8 cellular contexts compared by ENCODE assay signal in the genomic region with DNA sequence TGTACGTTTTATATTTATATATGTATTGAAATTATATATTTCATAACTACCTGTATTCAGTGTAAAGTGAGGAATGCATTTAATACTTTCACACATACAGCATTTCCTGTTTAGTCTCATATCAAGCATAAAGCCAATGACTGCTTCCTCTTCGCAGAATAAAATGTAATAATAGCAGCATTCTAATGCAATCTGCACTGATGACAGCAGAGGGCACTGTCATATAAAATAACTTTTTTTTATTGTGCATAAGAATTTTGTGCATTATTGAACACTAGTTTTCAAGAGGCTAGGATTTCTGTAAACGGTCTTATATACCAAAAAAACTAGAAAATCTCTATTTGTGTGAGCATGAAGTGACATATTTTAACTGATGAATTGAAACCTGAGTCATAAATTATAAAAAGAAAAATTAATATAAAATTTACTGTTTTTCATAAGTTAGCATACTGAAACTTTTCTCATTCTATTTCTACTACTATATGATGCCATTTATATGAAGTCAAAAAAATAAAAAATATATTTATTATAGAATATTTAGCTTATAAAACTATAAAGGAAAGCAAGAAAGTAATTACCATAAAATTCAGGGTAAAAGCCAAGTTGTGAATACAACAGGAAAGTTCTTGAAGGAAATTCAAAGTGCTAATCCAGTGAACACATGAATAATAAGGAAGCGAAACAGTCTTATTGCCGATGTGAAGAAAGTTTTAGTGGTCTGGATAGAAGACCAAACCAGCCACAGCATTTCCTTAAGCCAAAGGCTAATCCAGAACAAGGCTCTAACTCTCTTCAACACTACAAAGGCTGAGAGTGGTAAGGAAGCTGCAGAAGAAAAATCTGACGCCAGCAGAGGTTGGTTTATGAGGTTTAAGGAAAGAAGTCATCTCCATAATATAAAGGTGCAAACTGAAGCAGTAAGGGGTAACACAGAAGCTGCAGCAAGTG. TPM values are rescaled to one million over a fixed set of nuclear protein-coding genes. Genes with fewer than 3 reads are reported as not detected.
DNase-seq lines count a peak whose midpoint lies in the region; ATAC-seq and TF ChIP-seq lines count a peak whose summit lies in the region.

No MANE protein-coding gene starts in this region.

- no peak overlapping the region for H3K4me3 ChIP-seq in HCT116 (replicated peaks in 1 of 2; ENCODE audit: low read depth in 1 of 2, low read length in 2 of 2)
- H3K4me3 ChIP-seq in mucosa of rectum (ENCODE audit: low read length in 2 of 2): no peak overlapping the region
- H3K4me3 ChIP-seq in uterus: no peak overlapping the region

- peak; percentile 13 for DNase-seq in activated CD8-positive, alpha-beta memory T cell treated with anti-CD3 and anti-CD28 coated beads, Interleukin-2, amount 50 U/mL, for 24 hours (ENCODE audit: extremely low read depth)
- DNase-seq in activated CD8-positive, alpha-beta memory T cell treated with anti-CD3 and anti-CD28 coated beads for 24 hours: no peak
- DNase-seq in HCT116 (ENCODE audit: low read depth, low spot score) (peak; percentile 16), MV-4-11 (lab: John Stamatoyannopoulos, UW) (peak; percentile 98), uterus (peak; percentile 18 to 26)
- peak; percentile 4 for DNase-seq in effector CD8-positive, alpha-beta T cell (lab: John Stamatoyannopoulos, UW)

- TF ChIP-seq CTCF in HCT116 (IDR thresholded peaks at IDR 0.05 in 2 of 3, conservative IDR thresholded peaks at IDR 0.05 in 1 of 3; ENCODE audit: borderline replicate concordance in 1 of 3, insufficient read depth in 1 of 3, low read depth in 2 of 3, low read length in 2 of 3) (peak; percentile 51 to 76 (median 73); a peak in 5 of 6 replicates), VCaP (conservative IDR thresholded peaks at IDR 0.05) (peak; percentile 78), uterus (IDR thresholded peaks at IDR 0.05) (peak; percentile 56 to 72 (median 69))

- RAD21 ChIA-PET in HCT116 (lab: Charles Lee; ENCODE audit: low non-redundant PET in 1 of 2, low total read pairs in 2 of 2, uncharacterized antibody in 2 of 2, unreplicated experiment in 2 of 2): interaction anchor here in 1 of 2 experiments (0.5 kb wide), 1 partner anchor 1507 kb away, joined by 3 read pairs; no protein-coding TSS in a partner anchor

- no peak overlapping the region for H3K4me2 ChIP-seq in HCT116 (ENCODE audit: low read length)

- H3K9me3 ChIP-seq in HCT116 (ENCODE audit: control insufficient read depth in 1 of 2, insufficient read depth in 1 of 2, low read depth in 1 of 2, low read length in 2 of 2) (no peaks in the 10 kb centered on the region), mucosa of rectum (ENCODE audit: control insufficient read depth in 2 of 2, low read length in 2 of 2) (peaks cover 0 to 1% of the 10 kb centered on the region in 2 donors), uterus (no peaks in the 10 kb centered on the region)

- TF ChIP-seq RAD21 in HCT116 (IDR thresholded peaks at IDR 0.05; ENCODE audit: low read depth): peak; percentile 76

- H3K79me2 ChIP-seq in HCT116 (ENCODE audit: insufficient read depth, low read length): peaks cover 57% of the 10 kb centered on the region

- H3K9me2 ChIP-seq in HCT116 (ENCODE audit: insufficient read depth): no peaks in the 10 kb centered on the region

- intact Hi-C loops in HCT116 (cut with micrococcal nuclease): loop anchor here (1.0 kb wide), 2 partner anchors 158 to 236 kb away; no protein-coding TSS in a partner anchor
- intact Hi-C loops in uterus (cut with DNase I; ENCODE audit: low total_unique reads): no loop called here

- peak; percentile 49; the same call in 1 of the 2 replicates for ATAC-seq in HCT116

- no peaks in the 10 kb centered on the region for H3K27me3 ChIP-seq in HCT116 (ENCODE audit: insufficient read depth, low read length)
- no peaks in the 10 kb centered on the region for H3K27me3 ChIP-seq in mucosa of rectum (ENCODE audit: control insufficient read depth in 2 of 2, insufficient read depth in 2 of 2, low read length in 2 of 2)
- no peaks in the 10 kb centered on the region for H3K27me3 ChIP-seq in uterus

- H3K4me1 ChIP-seq in HCT116 (ENCODE audit: control insufficient read depth in 1 of 2, insufficient read depth in 2 of 2, low read length in 2 of 2) (no peaks in the 10 kb centered on the region), mucosa of rectum (ENCODE audit: control insufficient read depth in 2 of 2, insufficient read depth in 2 of 2, low read length in 2 of 2) (no peaks in the 10 kb centered on the region), uterus (no peaks in the 10 kb centered on the region)

- no peak overlapping the region for H3K27ac ChIP-seq in HCT116 (ENCODE audit: low read depth, low read length)
- no peak overlapping the region for H3K27ac ChIP-seq in VCaP
- H3K27ac ChIP-seq in mucosa of rectum (ENCODE audit: low read depth in 2 of 2, low read length in 2 of 2): peak overlapping the region; percentile 3 to 73
- H3K27ac ChIP-seq in uterus: no peak overlapping the region

- CTCF ChIA-PET in HCT116 (lab: Charles Lee): interaction anchor here (0.5 to 2.7 kb wide), 7 partner anchors 11 to 236 kb away, joined by 3 to 24 read pairs (median 5); partner anchors contain the start of gene KIAA0408

- H3K36me3 ChIP-seq in HCT116 (ENCODE audit: control insufficient read depth in 1 of 2, insufficient read depth in 2 of 2, low read length in 2 of 2) (no peaks in the 10 kb centered on the region), mucosa of rectum (ENCODE audit: control insufficient read depth in 2 of 2, insufficient read depth in 2 of 2, low read length in 2 of 2) (peaks cover 0 to 7% of the 10 kb centered on the region in 2 donors), uterus (no peaks in the 10 kb centered on the region)

- POLR2A ChIA-PET in HCT116 (lab: Charles Lee): no interaction called here

- H4K20me1 ChIP-seq in HCT116 (ENCODE audit: insufficient read depth): 0 out of 2 replicates have a peak, but pooled peaks cover 3% of the 10 kb centered on the region

- TF ChIP-seq POLR2A in HCT116 (IDR thresholded peaks at IDR 0.05; ENCODE audit: borderline replicate concordance, extremely low read depth, insufficient read depth, insufficient read length): no peak
- TF ChIP-seq POLR2A in uterus (IDR thresholded peaks at IDR 0.05): no peak

- BruUV-seq in HCT116 (replicated peaks; lab: Mats Ljungman, UMichigan): no TSS peak

- H2AFZ ChIP-seq in HCT116 (ENCODE audit: low read depth, low read length, poor library complexity, severe bottlenecking): no peak overlapping the region

- no peak overlapping the region for H3K9ac ChIP-seq in HCT116 (ENCODE audit: low read length)
- H3K9ac ChIP-seq in mucosa of rectum (ENCODE audit: low read depth in 1 of 2, low read length in 2 of 2): peak overlapping the region in 1 of 2 donors; percentile 4

TF ChIP-seq in HCT116, 20 proteins besides CTCF, POLR2A, EP300 and RAD21 (continues in another document):
- no peak for TF ChIP-seq JUND (IDR thresholded peaks at IDR 0.05)
- TF ChIP-seq ZFX (IDR thresholded peaks at IDR 0.05): no peak
- no peak for TF ChIP-seq EZH2 (IDR thresholded peaks at IDR 0.05)
- no peak for TF ChIP-seq REST (IDR thresholded peaks at IDR 0.05; ENCODE audit: low read depth)
- TF ChIP-seq, protein P1, sequence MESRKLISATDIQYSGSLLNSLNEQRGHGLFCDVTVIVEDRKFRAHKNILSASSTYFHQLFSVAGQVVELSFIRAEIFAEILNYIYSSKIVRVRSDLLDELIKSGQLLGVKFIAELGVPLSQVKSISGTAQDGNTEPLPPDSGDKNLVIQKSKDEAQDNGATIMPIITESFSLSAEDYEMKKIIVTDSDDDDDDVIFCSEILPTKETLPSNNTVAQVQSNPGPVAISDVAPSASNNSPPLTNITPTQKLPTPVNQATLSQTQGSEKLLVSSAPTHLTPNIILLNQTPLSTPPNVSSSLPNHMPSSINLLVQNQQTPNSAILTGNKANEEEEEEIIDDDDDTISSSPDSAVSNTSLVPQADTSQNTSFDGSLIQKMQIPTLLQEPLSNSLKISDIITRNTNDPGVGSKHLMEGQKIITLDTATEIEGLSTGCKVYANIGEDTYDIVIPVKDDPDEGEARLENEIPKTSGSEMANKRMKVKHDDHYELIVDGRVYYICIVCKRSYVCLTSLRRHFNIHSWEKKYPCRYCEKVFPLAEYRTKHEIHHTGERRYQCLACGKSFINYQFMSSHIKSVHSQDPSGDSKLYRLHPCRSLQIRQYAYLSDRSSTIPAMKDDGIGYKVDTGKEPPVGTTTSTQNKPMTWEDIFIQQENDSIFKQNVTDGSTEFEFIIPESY (IDR thresholded peaks at IDR 0.05; ENCODE audit: extremely low read depth, insufficient replicate concordance, low read length): no peak
- TF ChIP-seq MAX (IDR thresholded peaks at IDR 0.05): no peak
- no peak for TF ChIP-seq FOSL1 (IDR thresholded peaks at IDR 0.05; ENCODE audit: low read depth)

RNA-seq across cellular contexts. Expression of gene RNF146, which starts 36.3 kb away (rescaled TPM):
- total RNA-seq in HCT116 (2021; ENCODE audit: unreplicated experiment) (17.6 TPM), uterus (100 to 1,000 TPM in 1 of 4 donors, 10 to 100 TPM in 3; 25.9 to 102 (median 57.9) TPM)
- polyA plus RNA-seq in HCT116 (2012): 12.0 and 15.2 TPM in 2 replicates

RNA-seq across cellular contexts. Expression of gene ECHDC1, which starts 40.4 kb away (rescaled TPM):
- total RNA-seq in HCT116 (2021; ENCODE audit: unreplicated experiment) (47.2 TPM), uterus (100 to 1,000 TPM in 1 of 4 donors, 10 to 100 TPM in 2, 1 to 10 TPM in 1; 7.4 to 109 (median 18.5) TPM)
- polyA plus RNA-seq in HCT116 (2012): 25.7 and 26.6 TPM in 2 replicates

Comparison
In these comparisons a context has a peak if more than half of its experiments do, and no peak if none do; other contexts are left out.
1. H3K27ac ChIP-seq: peak in mucosa of rectum (2 of 2); none in HCT116 (single experiment), VCaP (single experiment) and uterus (0 of 2).
2. Peak in every context shown above with its lines, with median percentiles within 50 percentile points of each other: CTCF ChIP-seq.